ENCODE assay signal across 1 cellular context in genomic region chr18:12409466-12409865, GRCh38.
TF ChIP-seq lines count a peak whose summit lies in the region.

No MANE protein-coding gene starts in this region.

TF ChIP-seq in K562, 482 proteins besides CTCF, POLR2A, EP300 and RAD21:
- no peak for TF ChIP-seq FOXA3 (CRISPR knock-in tag; conservative IDR thresholded peaks at IDR 0.05 in 1 of 2, IDR thresholded peaks at IDR 0.05 in 1 of 2)
- TF ChIP-seq BHLHE40 (IDR thresholded peaks at IDR 0.05; ENCODE audit: low read length), result no peak
- TF ChIP-seq ETS2 (tag; IDR thresholded peaks at IDR 0.05; ENCODE audit: borderline replicate concordance, poor library complexity, severe bottlenecking), result no peak
- no peak for TF ChIP-seq MLLT1 (IDR thresholded peaks at IDR 0.05)
- no peak for TF ChIP-seq CHD7 (IDR thresholded peaks at IDR 0.05; ENCODE audit: low read depth, low read length)
- TF ChIP-seq MYC (IDR thresholded peaks at IDR 0.05; ENCODE audit: low read depth, low read length), result no peak
- TF ChIP-seq MYC (CRISPR knock-in tag; IDR thresholded peaks at IDR 0.05; ENCODE audit: borderline replicate concordance, low read depth), result no peak
